ENCODE assay signal across 8 cellular contexts in genomic region chr10:79149662-79150443, GRCh38.
DNase-seq lines count a peak whose midpoint lies in the region; ATAC-seq, FAIRE-seq and TF ChIP-seq lines count a peak whose summit lies in the region.

No MANE protein-coding gene starts in this region.

- WGBS in H9 (ENCODE audit: extremely low coverage, insufficient read length, low lambda C conversion rate) = no CpG with 5 or more reads among the region's 27 CpGs
- WGBS in psoas muscle, 3 donors = 18 to 25% (median 19%) methylated on average over 22 to 27 of the region's 27 CpGs

- no peak overlapping the region for H3K14ac ChIP-seq in H9 (ENCODE audit: insufficient read depth, low read length)

- no peaks in the 10 kb centered on the region for H3K9me3 ChIP-seq in H9 (ENCODE audit: control insufficient read depth, low read depth, low read length)
- no peaks in the 10 kb centered on the region for H3K9me3 ChIP-seq in psoas muscle

- ATAC-seq in Right ventricle myocardium inferior = peak; percentile 56
- ATAC-seq in psoas muscle = peak; percentile 66 to 73 (median 71)
- ATAC-seq in HG03039 (IDR thresholded peaks at IDR 0.05; ENCODE audit: unreplicated experiment) = no peak

- no peak overlapping the region for H2BK12ac ChIP-seq in H9 (ENCODE audit: insufficient read length, low read depth, low read length)

- no peaks in the 10 kb centered on the region for H3K79me1 ChIP-seq in H9 (ENCODE audit: insufficient read depth, low read depth, low read length, poor library complexity, severe bottlenecking)

- no peak overlapping the region for H3K4me2 ChIP-seq in H9 (ENCODE audit: insufficient read depth, insufficient read length, low read length)

- no peak overlapping the region for H3K4ac ChIP-seq in H9 (ENCODE audit: low read depth, low read length)

- no peak overlapping the region for H4K91ac ChIP-seq in H9 (ENCODE audit: insufficient read length, low read depth, low read length)

- H3K23me2 ChIP-seq in H9 (ENCODE audit: insufficient read length, low read depth, low read length, poor library complexity, severe bottlenecking) = no peaks in the 10 kb centered on the region

- H2BK20ac ChIP-seq in H9 (ENCODE audit: low read depth, low read length, poor library complexity, severe bottlenecking) = no peak overlapping the region

- no peak overlapping the region for H4K5ac ChIP-seq in H9 (ENCODE audit: insufficient read length, low read depth, low read length)

- H2BK15ac ChIP-seq in H9 (ENCODE audit: low read depth, low read length) = no peak overlapping the region

- no peaks in the 10 kb centered on the region; a peak in 2 of 7 replicates for H3K36me3 Mint-ChIP-seq in H9 (ENCODE audit: insufficient read depth in 1 of 3, low read depth in 3 of 3)

- H4K20me1 ChIP-seq in H9 (ENCODE audit: control insufficient read depth, insufficient read depth, insufficient read length) = no peaks in the 10 kb centered on the region

- H3K4me3 ChIP-seq in psoas muscle = peak overlapping the region; percentile 28

- no peak overlapping the region for H2BK5ac ChIP-seq in H9 (ENCODE audit: insufficient read length, low read length)

- peaks cover 26 to 32% of the 10 kb centered on the region in 2 experiments for H3K4me1 Mint-ChIP-seq in H9

- H3K18ac ChIP-seq in H9 (ENCODE audit: insufficient read length, low read depth, low read length) = no peak overlapping the region

- intact Hi-C loops in Right ventricle myocardium inferior (cut with DNase I) (loop anchor here (5.0 kb wide), 2 partner anchors 38 to 42 kb away; no protein-coding TSS in a partner anchor), psoas muscle (cut with DNase I) (loop anchor here in 1 of 2 donors (5.0 kb wide), 1 partner anchor 78 kb away; no protein-coding TSS in a partner anchor)

- no peak overlapping the region for H3T11ph ChIP-seq in H9 (ENCODE audit: low read length)

- no peak overlapping the region for H3K4me3 Mint-ChIP-seq in H9

- peaks cover 0 to under 1% of the 10 kb centered on the region in 2 donors for H3K36me3 ChIP-seq in psoas muscle (ENCODE audit: insufficient read depth in 1 of 2, low read depth in 1 of 2)

- H4K8ac ChIP-seq in H9 (replicated peaks; ENCODE audit: insufficient read length, low read depth, low read length) = no peak overlapping the region

- peak; percentile 93 for DNase-seq in EL
- peak; percentile 67 for DNase-seq in H9
- peak; percentile 93 for DNase-seq in NCI-H226
- DNase-seq in activated T-helper 9 cell treated with anti-CD3 and anti-CD28 coated beads, Interleukin-2, amount 50 U/mL, for 16 hours (ENCODE audit: low read depth) = peak; percentile 16
- peak; percentile 94 for DNase-seq in Right ventricle myocardium inferior (ENCODE audit: missing footprints)
- peak; percentile 92 to 96 for DNase-seq in psoas muscle
- DNase-seq in frontal cortex (ENCODE audit: low spot score in 2 of 2) = no peak

- H3K27me3 ChIP-seq in H9 (ENCODE audit: insufficient read depth, low read length) (no peaks in the 10 kb centered on the region), psoas muscle (ENCODE audit: insufficient read depth in 3 of 3, low read length in 2 of 3) (no peaks in the 10 kb centered on the region)

- H2AFZ ChIP-seq in H9 (ENCODE audit: low read length) = no peak overlapping the region

- TF ChIP-seq CTCF in H9 (conservative IDR thresholded peaks at IDR 0.05) (no peak), psoas muscle (IDR thresholded peaks at IDR 0.05) (no peak)

- H2AK5ac ChIP-seq in H9 (ENCODE audit: insufficient read length, low read length) = no peak overlapping the region

- no peaks in the 10 kb centered on the region for H3K9me3 Mint-ChIP-seq in H9

- no peaks in the 10 kb centered on the region for H3K79me2 ChIP-seq in H9 (ENCODE audit: insufficient read depth, low read length)

- no peak overlapping the region for H3K9ac ChIP-seq in H9 (ENCODE audit: extremely low read depth, insufficient read length, low read length)

- no peaks in the 10 kb centered on the region for H3K27me3 Mint-ChIP-seq in H9 (ENCODE audit: low read depth)

- FAIRE-seq in frontal cortex (lab: Jason Lieb, UNC) = no peak

- H2BK120ac ChIP-seq in H9 (ENCODE audit: low read depth, low read length, poor library complexity, severe bottlenecking) = no peak overlapping the region

- H3K27ac Mint-ChIP-seq in H9 = peak overlapping the region in 2 of 3 experiments; percentile 31 to 58; a peak in 2 of 7 replicates

- H3K4me1 ChIP-seq in H9 (ENCODE audit: insufficient read depth, low read length) = peaks cover 4% of the 10 kb centered on the region; the same call in 1 of the 2 replicates
- peaks cover 94% of the 10 kb centered on the region for H3K4me1 ChIP-seq in psoas muscle

- no peak overlapping the region for H3K27ac ChIP-seq in H9 (ENCODE audit: insufficient read length, low read depth, low read length)
- peak overlapping the region; percentile 75 for H3K27ac ChIP-seq in psoas muscle

- no peak overlapping the region for H3K56ac ChIP-seq in H9 (ENCODE audit: insufficient read length, low read depth, low read length)

- H3K23ac ChIP-seq in H9 (ENCODE audit: insufficient read length, low read depth, low read length) = no peak overlapping the region

Comparison
In these comparisons a context has a peak if more than half of its experiments do, and no peak if none do; other contexts are left out.
1. DNase-seq: peak in EL (single experiment), H9 (single experiment), NCI-H226 (single experiment), activated T-helper 9 cell treated with anti-CD3 and anti-CD28 coated beads, Interleukin-2, amount 50 U/mL, for 16 hours (single experiment), Right ventricle myocardium inferior (single experiment) and psoas muscle (2 of 2); none in frontal cortex (0 of 2).